Comparison of ENCODE assay signal across 2 cellular contexts in genomic region chr12:102486153-102486552, GRCh38.
A peak's percentile ranks its signal among the peaks of the same experiment; 100 is the strongest.
TF ChIP-seq lines count a peak whose summit lies in the region.

No MANE protein-coding gene starts in this region.

TF ChIP-seq in liver, 16 proteins besides CTCF, POLR2A, EP300 and RAD21:
- TF ChIP-seq GABPA (IDR thresholded peaks at IDR 0.05 in 1 of 2, conservative IDR thresholded peaks at IDR 0.05 in 1 of 2): no peak
- TF ChIP-seq FOXA1 (IDR thresholded peaks at IDR 0.05): peak; percentile 93
- TF ChIP-seq FOXA2 (IDR thresholded peaks at IDR 0.05): peak; percentile 95
- no peak for TF ChIP-seq TAF1 (conservative IDR thresholded peaks at IDR 0.05)
- peak; percentile 35 to 65 for TF ChIP-seq RXRA (IDR thresholded peaks at IDR 0.05)
- peak; percentile 39 to 63 for TF ChIP-seq HNF4A (conservative IDR thresholded peaks at IDR 0.05)
- TF ChIP-seq HNF4G (IDR thresholded peaks at IDR 0.05): no peak
- TF ChIP-seq YY1 (IDR thresholded peaks at IDR 0.05): peak; percentile 28
- TF ChIP-seq REST (IDR thresholded peaks at IDR 0.05): no peak
- no peak for TF ChIP-seq EGR1 (IDR thresholded peaks at IDR 0.05; ENCODE audit: low read depth in 2 of 2)
- no peak for TF ChIP-seq SP1 (IDR thresholded peaks at IDR 0.05)
- no peak for TF ChIP-seq NR2F2 (IDR thresholded peaks at IDR 0.05)
- no peak for TF ChIP-seq ZBTB33 (IDR thresholded peaks at IDR 0.05)
- TF ChIP-seq JUND (IDR thresholded peaks at IDR 0.05): peak in 1 of 2 donors; percentile 40
- TF ChIP-seq MAX (IDR thresholded peaks at IDR 0.05): peak; percentile 41
- TF ChIP-seq ATF3 (IDR thresholded peaks at IDR 0.05): no peak

TF ChIP-seq in HepG2, 621 proteins besides CTCF, POLR2A, EP300 and RAD21:
- TF ChIP-seq ATF4 (CRISPR knock-in tag; IDR thresholded peaks at IDR 0.05): peak in 1 of 2 experiments; percentile 54; a peak in 2 of 4 replicates
- no peak for TF ChIP-seq SAP130 (CRISPR knock-in tag; IDR thresholded peaks at IDR 0.05; ENCODE audit: low read depth)
- TF ChIP-seq ARNT (IDR thresholded peaks at IDR 0.05): no peak
- TF ChIP-seq SAFB2 (CRISPR knock-in tag; IDR thresholded peaks at IDR 0.05; ENCODE audit: borderline replicate concordance, low read depth): no peak
